ENCODE assay signal across 31 cellular contexts in genomic region chr1:115453666-115454065, GRCh38.
"Had no signal": no experiment of that assay in that cellular context is flagged by ENCODE, and none has a peak within 500 bp of the region (broad histone marks: within the 10 kb centered on the region; RNA-seq: fewer than 3 reads in every experiment).

No MANE protein-coding gene starts in this region.

- H3K4me1 ChIP-seq: Peyer's patch had no signal

- ATAC-seq: activated CD8-positive, alpha-beta memory T cell treated with anti-CD3 and anti-CD28 coated beads, Interleukin-2, amount 10 ng/mL, durations not matched to agents 7 days and 5 days; activated naive CD8-positive, alpha-beta T cell treated with anti-CD3 and anti-CD28 coated beads, Interleukin-2, amount 50 U/mL, for 24 hours had no signal

- H3K9me3 ChIP-seq: MG63, Peyer's patch had no signal

- H3K36me3 ChIP-seq: MG63, Peyer's patch had no signal

- H3K27me3 ChIP-seq: MG63, Peyer's patch had no signal

- DNase-seq: activated B cell treated with CpG ODN at 0.5 μM for 24 hours; activated CD4-positive, alpha-beta memory T cell treated with anti-CD3 and anti-CD28 coated beads, Interleukin-2, amount 10 ng/mL, durations not matched to agents 7 days and 5 days; activated CD4-positive, alpha-beta T cell treated with anti-CD3 and anti-CD28 coated beads for 48 hours; activated CD4-positive, CD25-positive, alpha-beta regulatory T cell treated with anti-CD3 and anti-CD28 coated beads, Interleukin-2, amount 50 U/mL, for 72 hours; activated CD8-positive, alpha-beta memory T cell treated with anti-CD3 and anti-CD28 coated beads for 24 hours; activated CD8-positive, alpha-beta memory T cell treated with anti-CD3 and anti-CD28 coated beads, Interleukin-2, amount 10 ng/mL, durations not matched to agents 7 days and 5 days; activated CD8-positive, alpha-beta memory T cell treated with anti-CD3 and anti-CD28 coated beads, Interleukin-2, amount 50 U/mL, for 48 hours; activated effector memory CD4-positive, alpha-beta T cell treated with Interleukin-2 at 50 U/mL for 16 hours; activated naive CD4-positive, alpha-beta T cell treated with anti-CD3 and anti-CD28 coated beads, Interleukin-2, amount 10 ng/mL, durations not matched to agents 7 days and 5 days; activated naive CD8-positive, alpha-beta T cell treated with anti-CD3 and anti-CD28 coated beads, Interleukin-2, amount 50 U/mL, for 24 hours; activated T-cell treated with anti-CD3 and anti-CD28 coated beads, Interleukin-2, amount 50 U/mL, for 48 hours; anterior cingulate cortex; Kasumi-1; MG63; NCI-H1048; NCI-H1105 treated with DMSO at 0.1 percent for 48 hours; NCI-H1436 treated with DMSO at 0.1 percent for 48 hours; NCI-H1694 treated with DMSO at 0.1 percent for 48 hours; NCI-H2029; NCI-H510A; NCI-H526; NCI-H748 treated with DMSO at 0.1 percent for 48 hours; NK-92 treated with Interleukin-12 subunit alpha and Interleukin-12 subunit beta, amount 100 ng/mL, for 24 hours; Peyer's patch; Right ventricle myocardium superior; SW 1271; T-helper 1 cell; T-helper 2 cell; T-helper 9 cell had no signal

- H3K27ac ChIP-seq: Peyer's patch, RWPE1, VCaP had no signal

- H3K4me3 ChIP-seq: MG63, Peyer's patch had no signal
